Comparison of ENCODE assay signal across 9 cellular contexts in genomic region chr20:54123587-54124180, GRCh38. TPM values are rescaled to one million over a fixed set of nuclear protein-coding genes. Genes with fewer than 3 reads are reported as not detected.
DNase-seq lines count a peak whose midpoint lies in the region; ATAC-seq and TF ChIP-seq lines count a peak whose summit lies in the region.
"Had no signal": no experiment of that assay in that cellular context is flagged by ENCODE, and none has a peak within 500 bp of the region (broad histone marks: within the 10 kb centered on the region; RNA-seq: fewer than 3 reads in every experiment).

No MANE protein-coding gene starts in this region.

- H3K4me1 ChIP-seq in iPS-20b (ENCODE audit: insufficient read depth, low read length), result peaks cover 7% of the 10 kb centered on the region; the same call in 1 of the 2 replicates
- H3K4me1 ChIP-seq in MM.1S (ENCODE audit: low read length), result no peaks in the 10 kb centered on the region

- ATAC-seq in GM18867 (IDR thresholded peaks at IDR 0.05; ENCODE audit: unreplicated experiment), result no peak

- peaks cover 50% of the 10 kb centered on the region for H3K4me1 Mint-ChIP-seq in HFFc6 (ENCODE audit: low read depth)
- peaks cover 20% of the 10 kb centered on the region for H3K4me1 Mint-ChIP-seq in type B pancreatic cell (ENCODE audit: unreplicated experiment)

- H3K27ac ChIP-seq in iPS-20b (ENCODE audit: low read length) (no peak overlapping the region), MM.1S (ENCODE audit: low read length) (no peak overlapping the region)

- H3K36me3 ChIP-seq in iPS-20b (ENCODE audit: insufficient read depth, low read depth, low read length), result no peaks in the 10 kb centered on the region
- no peaks in the 10 kb centered on the region for H3K36me3 ChIP-seq in MM.1S (replicated peaks; ENCODE audit: insufficient read depth, low read length)

- H3K36me3 Mint-ChIP-seq in HFFc6 (ENCODE audit: low read depth) (no peaks in the 10 kb centered on the region), type B pancreatic cell (no peaks in the 10 kb centered on the region)

- no peak overlapping the region for H3K4me2 ChIP-seq in MM.1S (ENCODE audit: low read depth, low read length)

- H2AFZ ChIP-seq in MM.1S (ENCODE audit: low read length), result no peak overlapping the region

- H3K27me3 Mint-ChIP-seq in HFFc6 (ENCODE audit: insufficient read depth) (no peaks in the 10 kb centered on the region), type B pancreatic cell (no peaks in the 10 kb centered on the region)

- no peaks in the 10 kb centered on the region for H3K9me3 ChIP-seq in iPS-20b (ENCODE audit: insufficient read depth, low read depth, low read length)
- no peaks in the 10 kb centered on the region for H3K9me3 ChIP-seq in MM.1S (replicated peaks; ENCODE audit: insufficient read depth, low read length)

- H3K79me2 ChIP-seq in MM.1S (ENCODE audit: low read length), result no peaks in the 10 kb centered on the region

- H3K4me3 ChIP-seq in iPS-20b (ENCODE audit: low read length), result no peak overlapping the region
- no peak overlapping the region for H3K4me3 ChIP-seq in MM.1S (ENCODE audit: low read length)

- H3K27ac Mint-ChIP-seq in HFFc6, result peak overlapping the region; percentile 96
- peak overlapping the region; percentile 98 for H3K27ac Mint-ChIP-seq in type B pancreatic cell

- peak; percentile 97 for DNase-seq in HFFc6
- DNase-seq in SW480 (ENCODE audit: low spot score), result peak; percentile 100
- DNase-seq in type B pancreatic cell (ENCODE audit: extremely low spot score, unreplicated experiment), result peak; percentile 71
- DNase-seq in head of caudate nucleus, result no peak
- no peak for DNase-seq in MM.1S
- DNase-seq: central memory CD4-positive, alpha-beta T cell; Right ventricle myocardium superior had no signal

- H3K9ac ChIP-seq in iPS-20b (ENCODE audit: low read depth, low read length) (peak overlapping the region; percentile 23; the same call in 1 of the 2 replicates), MM.1S (ENCODE audit: low read length) (no peak overlapping the region)

- H3K9me2 ChIP-seq in MM.1S (replicated peaks; ENCODE audit: insufficient read depth, low read length), result no peaks in the 10 kb centered on the region

- intact Hi-C loops in head of caudate nucleus (cut with DNase I), result no loop called here

- H3K27me3 ChIP-seq in iPS-20b (ENCODE audit: insufficient read depth, low read length) (no peaks in the 10 kb centered on the region), MM.1S (replicated peaks; ENCODE audit: insufficient read depth, low read length) (no peaks in the 10 kb centered on the region)

- no peak for TF ChIP-seq CTCF in HFFc6 (IDR thresholded peaks at IDR 0.05)
- no peak for TF ChIP-seq CTCF in type B pancreatic cell (conservative IDR thresholded peaks at IDR 0.05)
- TF ChIP-seq CTCF in MM.1S (IDR thresholded peaks at IDR 0.05; ENCODE audit: low read length), result no peak

- H3K9me3 Mint-ChIP-seq in HFFc6, result no peaks in the 10 kb centered on the region
- no peaks in the 10 kb centered on the region for H3K9me3 Mint-ChIP-seq in type B pancreatic cell

- H3K4me3 Mint-ChIP-seq in HFFc6 (peak overlapping the region; percentile 59), type B pancreatic cell (peak overlapping the region; percentile 32)

- no peaks in the 10 kb centered on the region for H4K20me1 ChIP-seq in MM.1S (ENCODE audit: insufficient read depth, low read length)

- H3F3A ChIP-seq in MM.1S (ENCODE audit: insufficient read depth, low read length), result no peaks in the 10 kb centered on the region

RNA-seq across cellular contexts. Expression of gene CYP24A1, which starts 50.1 kb away (rescaled TPM):
- 1 to 10 TPM in 1 of 6 experiments, under 1 TPM in 3, not detected in 2; 0.11 to 1.1 (median 0.37) TPM for total RNA-seq in HFFc6 (2021; fragmentation: NEBNext Ultra II Directional; extraction: Animal tissue kit (Norgen Biotek cat#: 25700))
- total RNA-seq in type B pancreatic cell (ENCODE audit: low replicate concordance), result 7.1 and 21.1 TPM in 2 replicates
- total RNA-seq: Right ventricle myocardium superior had no signal

RNA-seq across cellular contexts. Expression of gene BCAS1, which starts 53.3 kb away (rescaled TPM):
- total RNA-seq in HFFc6 (2021; fragmentation: NEBNext Ultra II Directional; extraction: Animal tissue kit (Norgen Biotek cat#: 25700)), result under 1 TPM in 1 of 6 experiments, not detected in 5; 0.07 TPM
- total RNA-seq in type B pancreatic cell (ENCODE audit: low replicate concordance), result 10.7 and 43.3 TPM in 2 replicates
- total RNA-seq: Right ventricle myocardium superior had no signal

Comparison
In these comparisons a context has a peak if more than half of its experiments do, and no peak if none do; other contexts are left out.
1. DNase-seq: peak in HFFc6 (single experiment), SW480 (single experiment) and type B pancreatic cell (single experiment); none in head of caudate nucleus (0 of 42) and MM.1S (single experiment).
2. RNA of gene BCAS1, which starts 53.3 kb away (total RNA-seq): 10.7 to 43.3 TPM in type B pancreatic cell; 0.07 TPM in HFFc6; every median in the first group is over 10 times any median in the second.